In the genomic region with DNA sequence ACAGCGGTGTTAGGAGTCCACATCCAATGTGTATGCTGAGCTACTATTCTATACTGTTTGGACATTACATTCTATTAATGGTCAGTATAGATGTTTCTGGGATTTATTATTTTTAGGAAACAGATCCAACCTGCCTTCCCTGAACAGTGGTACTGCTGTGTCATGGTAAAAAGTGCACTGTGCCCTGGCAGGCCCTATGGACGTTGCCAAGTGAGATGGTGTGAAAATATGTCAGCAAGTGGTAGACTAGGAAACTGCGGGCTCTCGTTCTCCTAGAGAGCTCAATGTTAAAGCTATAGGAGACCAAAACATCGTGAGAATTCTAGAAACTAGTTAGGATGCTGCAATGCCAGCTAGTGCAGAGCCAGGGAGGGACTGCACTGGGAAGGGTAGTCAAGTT, we compare ENCODE assay signal across 22 cellular contexts.
"Had no signal": no experiment of that assay in that cellular context is flagged by ENCODE, and none has a peak within 500 bp of the region (broad histone marks: within the 10 kb centered on the region; RNA-seq: fewer than 3 reads in every experiment).

No MANE protein-coding gene starts in this region.

- ATAC-seq: activated CD8-positive, alpha-beta memory T cell treated with anti-CD3 and anti-CD28 coated beads, Interleukin-2, amount 10 ng/mL, durations not matched to agents 7 days and 5 days; activated CD8-positive, alpha-beta T cell treated with anti-CD3 and anti-CD28 coated beads for 36 hours; natural killer cell treated with Interleukin-12 subunit alpha and Interleukin-12 subunit beta and Interleukin-15 and Interleukin-18, amount 100 ng/mL, for 72 hours; stimulated activated naive CD8-positive, alpha-beta T cell treated with anti-CD3 and anti-CD28 coated beads, Interleukin-15, Interleukin-2, amounts not matched to agents 100 U/mL and 50 U/mL, for 24 hours; T-helper 17 cell had no signal

- H3K27ac ChIP-seq: left lung, prostate gland, SK-N-MC, upper lobe of left lung had no signal

- H3K9me3 Mint-ChIP-seq: activated B cell treated with CpG ODN at 0.5 μM for 24 hours; activated CD4-positive, alpha-beta T cell treated with anti-CD3 and anti-CD28 coated beads, Interleukin-2, amount 10 ng/mL, durations not matched to agents 7 days and 5 days; activated CD8-positive, alpha-beta T cell treated with anti-CD3 and anti-CD28 coated beads for 36 hours; activated naive CD8-positive, alpha-beta T cell treated with anti-CD3 and anti-CD28 coated beads, Interleukin-2, amount 10 ng/mL, durations not matched to agents 7 days and 5 days; activated T-helper 1 cell treated with anti-CD3 and anti-CD28 coated beads, Interleukin-12 subunit alpha, Interleukin-12 subunit beta, Interleukin-2, Interleukin-4 antibody, amounts not matched to agents 30 ng/mL and 10 ng/mL and 1 ng/mL, durations not matched to agents 14 hours and 24 hours and 36 hours; dendritic cell treated with granulocyte-macrophage colony-stimulating factor and Interleukin-4, amounts not matched to agents 40 ng/mL and 50 ng/mL, for 4 days; natural killer cell treated with Interleukin-12 subunit alpha and Interleukin-12 subunit beta and Interleukin-15 and Interleukin-18, amount 100 ng/mL, for 72 hours had no signal

- DNase-seq: activated B cell treated with CpG ODN at 0.5 μM for 24 hours; activated CD4-positive, alpha-beta T cell treated with anti-CD3 and anti-CD28 coated beads, Interleukin-2, amount 10 ng/mL, durations not matched to agents 7 days and 5 days; activated CD8-positive, alpha-beta memory T cell treated with anti-CD3 and anti-CD28 coated beads, Interleukin-2, amount 10 ng/mL, durations not matched to agents 7 days and 5 days; activated CD8-positive, alpha-beta T cell treated with anti-CD3 and anti-CD28 coated beads for 36 hours; activated gamma-delta T cell; activated naive CD8-positive, alpha-beta T cell treated with anti-CD3 and anti-CD28 coated beads, Interleukin-2, amount 10 ng/mL, durations not matched to agents 7 days and 5 days; activated T-cell treated with anti-CD3 and anti-CD28 coated beads for 4 hours; amygdala; caudate nucleus; effector memory CD4-positive, alpha-beta T cell; kidney; left lung; stimulated activated CD4-positive, alpha-beta T cell treated with anti-CD3 and anti-CD28 coated beads, Interleukin-4, amount 100 ng/mL, for 24 hours; stimulated activated naive CD8-positive, alpha-beta T cell treated with anti-CD3 and anti-CD28 coated beads, Interleukin-15, Interleukin-2, amounts not matched to agents 100 U/mL and 50 U/mL, for 24 hours; SW 1271; T-helper 17 cell; upper lobe of left lung had no signal

- H3K27ac Mint-ChIP-seq: activated B cell treated with CpG ODN at 0.5 μM for 24 hours; activated CD4-positive, alpha-beta T cell treated with anti-CD3 and anti-CD28 coated beads, Interleukin-2, amount 10 ng/mL, durations not matched to agents 7 days and 5 days; activated CD8-positive, alpha-beta memory T cell treated with anti-CD3 and anti-CD28 coated beads, Interleukin-2, amount 10 ng/mL, durations not matched to agents 7 days and 5 days; activated CD8-positive, alpha-beta T cell treated with anti-CD3 and anti-CD28 coated beads for 36 hours; activated naive CD8-positive, alpha-beta T cell treated with anti-CD3 and anti-CD28 coated beads, Interleukin-2, amount 10 ng/mL, durations not matched to agents 7 days and 5 days; activated T-helper 1 cell treated with anti-CD3 and anti-CD28 coated beads, Interleukin-12 subunit alpha, Interleukin-12 subunit beta, Interleukin-2, Interleukin-4 antibody, amounts not matched to agents 30 ng/mL and 10 ng/mL and 1 ng/mL, durations not matched to agents 14 hours and 24 hours and 36 hours; dendritic cell treated with granulocyte-macrophage colony-stimulating factor and Interleukin-4, amounts not matched to agents 40 ng/mL and 50 ng/mL, for 4 days; natural killer cell treated with Interleukin-12 subunit alpha and Interleukin-12 subunit beta and Interleukin-15 and Interleukin-18, amount 100 ng/mL, for 72 hours had no signal

- H3K27me3 Mint-ChIP-seq: activated B cell treated with CpG ODN at 0.5 μM for 24 hours; activated CD4-positive, alpha-beta T cell treated with anti-CD3 and anti-CD28 coated beads, Interleukin-2, amount 10 ng/mL, durations not matched to agents 7 days and 5 days; activated CD8-positive, alpha-beta memory T cell treated with anti-CD3 and anti-CD28 coated beads, Interleukin-2, amount 10 ng/mL, durations not matched to agents 7 days and 5 days; activated CD8-positive, alpha-beta T cell treated with anti-CD3 and anti-CD28 coated beads for 36 hours; activated naive CD8-positive, alpha-beta T cell treated with anti-CD3 and anti-CD28 coated beads, Interleukin-2, amount 10 ng/mL, durations not matched to agents 7 days and 5 days; dendritic cell treated with granulocyte-macrophage colony-stimulating factor and Interleukin-4, amounts not matched to agents 40 ng/mL and 50 ng/mL, for 4 days; natural killer cell treated with Interleukin-12 subunit alpha and Interleukin-12 subunit beta and Interleukin-15 and Interleukin-18, amount 100 ng/mL, for 72 hours; T-helper 17 cell had no signal

- H3K4me1 Mint-ChIP-seq: activated B cell treated with CpG ODN at 0.5 μM for 24 hours; activated CD8-positive, alpha-beta memory T cell treated with anti-CD3 and anti-CD28 coated beads, Interleukin-2, amount 10 ng/mL, durations not matched to agents 7 days and 5 days had no signal

- H3K36me3 ChIP-seq: prostate gland had no signal

- H3K36me3 Mint-ChIP-seq: natural killer cell treated with Interleukin-12 subunit alpha and Interleukin-12 subunit beta and Interleukin-15 and Interleukin-18, amount 100 ng/mL, for 72 hours had no signal

- H3K9me3 ChIP-seq: left lung, prostate gland, upper lobe of left lung had no signal

- H3K27me3 ChIP-seq: left lung, upper lobe of left lung had no signal

- H3K4me1 ChIP-seq: left lung, prostate gland had no signal

- H3K4me3 ChIP-seq: left lung, prostate gland, SK-N-MC, upper lobe of left lung had no signal

- H3K4me3 Mint-ChIP-seq: activated B cell treated with CpG ODN at 0.5 μM for 24 hours; activated CD4-positive, alpha-beta T cell treated with anti-CD3 and anti-CD28 coated beads, Interleukin-2, amount 10 ng/mL, durations not matched to agents 7 days and 5 days; activated CD8-positive, alpha-beta memory T cell treated with anti-CD3 and anti-CD28 coated beads, Interleukin-2, amount 10 ng/mL, durations not matched to agents 7 days and 5 days; activated CD8-positive, alpha-beta T cell treated with anti-CD3 and anti-CD28 coated beads for 36 hours; activated naive CD8-positive, alpha-beta T cell treated with anti-CD3 and anti-CD28 coated beads, Interleukin-2, amount 10 ng/mL, durations not matched to agents 7 days and 5 days; activated T-helper 1 cell treated with anti-CD3 and anti-CD28 coated beads, Interleukin-12 subunit alpha, Interleukin-12 subunit beta, Interleukin-2, Interleukin-4 antibody, amounts not matched to agents 30 ng/mL and 10 ng/mL and 1 ng/mL, durations not matched to agents 14 hours and 24 hours and 36 hours; dendritic cell treated with granulocyte-macrophage colony-stimulating factor and Interleukin-4, amounts not matched to agents 40 ng/mL and 50 ng/mL, for 4 days; natural killer cell treated with Interleukin-12 subunit alpha and Interleukin-12 subunit beta and Interleukin-15 and Interleukin-18, amount 100 ng/mL, for 72 hours; T-helper 17 cell had no signal
